ENCODE assay signal across 2 cellular contexts in the genomic region with DNA sequence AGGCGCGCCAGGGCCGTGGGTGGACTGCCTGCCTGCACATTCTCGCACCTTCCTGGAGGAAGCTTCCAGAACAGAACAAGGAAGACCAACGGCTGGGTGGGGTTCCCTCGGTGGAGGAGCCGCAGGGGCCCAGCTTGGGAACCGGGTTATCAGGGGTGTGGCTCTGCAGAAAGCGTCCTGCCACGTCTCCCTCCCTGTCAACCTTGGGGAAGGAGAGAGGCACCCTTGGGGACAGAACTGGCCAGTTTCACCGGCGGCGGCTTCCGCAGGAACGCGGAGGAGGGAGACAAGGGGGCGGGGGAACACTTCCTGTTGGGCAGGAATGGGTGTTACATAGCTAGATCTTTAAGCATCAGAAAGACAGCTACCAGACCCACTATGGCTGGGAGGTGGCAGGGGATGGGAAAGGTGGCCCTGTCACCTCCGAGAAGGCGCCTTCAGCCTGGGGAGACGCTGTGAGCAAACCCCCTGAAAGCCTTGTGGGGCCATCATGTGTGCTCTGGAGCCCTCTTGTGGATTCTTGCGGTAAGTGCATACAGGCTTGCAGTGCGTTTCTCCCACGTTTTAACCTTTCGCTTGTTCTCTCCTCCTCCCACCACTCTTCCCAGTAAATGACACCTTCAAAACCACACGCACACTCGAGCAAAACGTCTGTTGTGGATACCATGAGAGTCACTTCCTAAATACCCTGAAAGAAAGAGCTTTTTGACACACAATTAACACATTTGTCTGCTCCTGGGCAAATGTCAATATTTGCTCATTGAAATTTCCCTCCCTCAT.
TF ChIP-seq lines count a peak whose summit lies in the region.

No MANE protein-coding gene starts in this region.

TF ChIP-seq in HEK293, 187 proteins besides CTCF, POLR2A, EP300 and RAD21 (continued from another document and continues in another):
- TF ChIP-seq, protein P1, sequence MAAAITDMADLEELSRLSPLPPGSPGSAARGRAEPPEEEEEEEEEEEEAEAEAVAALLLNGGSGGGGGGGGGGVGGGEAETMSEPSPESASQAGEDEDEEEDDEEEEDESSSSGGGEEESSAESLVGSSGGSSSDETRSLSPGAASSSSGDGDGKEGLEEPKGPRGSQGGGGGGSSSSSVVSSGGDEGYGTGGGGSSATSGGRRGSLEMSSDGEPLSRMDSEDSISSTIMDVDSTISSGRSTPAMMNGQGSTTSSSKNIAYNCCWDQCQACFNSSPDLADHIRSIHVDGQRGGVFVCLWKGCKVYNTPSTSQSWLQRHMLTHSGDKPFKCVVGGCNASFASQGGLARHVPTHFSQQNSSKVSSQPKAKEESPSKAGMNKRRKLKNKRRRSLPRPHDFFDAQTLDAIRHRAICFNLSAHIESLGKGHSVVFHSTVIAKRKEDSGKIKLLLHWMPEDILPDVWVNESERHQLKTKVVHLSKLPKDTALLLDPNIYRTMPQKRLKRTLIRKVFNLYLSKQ (tag by site-specific recombination; IDR thresholded peaks at IDR 0.05; ENCODE audit: borderline replicate concordance) = no peak
- TF ChIP-seq ZNF274 (IDR thresholded peaks at IDR 0.05; ENCODE audit: low read length) (no peak), ZNF274 (tag by site-specific recombination; IDR thresholded peaks at IDR 0.05; ENCODE audit: borderline replicate concordance) (no peak), GLIS1 (tag by site-specific recombination; IDR thresholded peaks at IDR 0.05) (peak; percentile 70), HOXD13 (CRISPR knock-in tag; IDR thresholded peaks at IDR 0.05; ENCODE audit: borderline replicate concordance) (no peak), ZNF24 (tag by site-specific recombination; IDR thresholded peaks at IDR 0.05) (peak; percentile 46; the same call in 1 of the 2 replicates), ZNF121 (tag by site-specific recombination; IDR thresholded peaks at IDR 0.05) (no peak), SP2 (tag by site-specific recombination; IDR thresholded peaks at IDR 0.05) (peak; percentile 49), ZBTB17 (tag by site-specific recombination; IDR thresholded peaks at IDR 0.05) (peak; percentile 62; the same call in 1 of the 2 replicates), ZNF629 (tag by site-specific recombination; IDR thresholded peaks at IDR 0.05) (0 out of 2 replicates have a peak, but pooled peaks have one; percentile 54), KLF9 (tag by site-specific recombination; IDR thresholded peaks at IDR 0.05; ENCODE audit: low read depth) (peak; percentile 47; the same call in 1 of the 2 replicates), ZNF621 (tag by site-specific recombination; IDR thresholded peaks at IDR 0.05) (no peak), GLIS2 (tag by site-specific recombination; IDR thresholded peaks at IDR 0.05) (peak; percentile 84), ZNF2 (tag by site-specific recombination; IDR thresholded peaks at IDR 0.05) (peak; percentile 88), ZBTB1 (tag by site-specific recombination; IDR thresholded peaks at IDR 0.05) (no peak), ZNF623 (tag by site-specific recombination; IDR thresholded peaks at IDR 0.05) (no peak), KLF7 (tag by site-specific recombination; IDR thresholded peaks at IDR 0.05; ENCODE audit: borderline replicate concordance) (no peak; the same call in 1 of the 2 replicates), ZFP69B (tag by site-specific recombination; IDR thresholded peaks at IDR 0.05) (peak; percentile 80), ZFP3 (tag by site-specific recombination; IDR thresholded peaks at IDR 0.05; ENCODE audit: low read depth) (no peak), ZNF214 (tag by site-specific recombination; IDR thresholded peaks at IDR 0.05; ENCODE audit: borderline replicate concordance) (no peak), SETDB1 (IDR thresholded peaks at IDR 0.05; ENCODE audit: insufficient read length, low read length) (no peak), ZNF626 (tag by site-specific recombination; IDR thresholded peaks at IDR 0.05) (no peak), ZNF324 (tag by site-specific recombination; IDR thresholded peaks at IDR 0.05) (peak; percentile 83), ZNF311 (tag by site-specific recombination; IDR thresholded peaks at IDR 0.05; ENCODE audit: borderline replicate concordance) (no peak), ZBTB7A (tag by site-specific recombination; IDR thresholded peaks at IDR 0.05; ENCODE audit: low read depth) (peak; percentile 70; the same call in 1 of the 2 replicates), ZNF416 (tag by site-specific recombination; IDR thresholded peaks at IDR 0.05) (no peak), ZNF140 (tag by site-specific recombination; IDR thresholded peaks at IDR 0.05) (no peak), EGR2 (tag by site-specific recombination; IDR thresholded peaks at IDR 0.05; ENCODE audit: low read depth) (peak; percentile 85), ZSCAN30 (tag by site-specific recombination; IDR thresholded peaks at IDR 0.05) (peak; percentile 57; the same call in 1 of the 2 replicates)
- TF ChIP-seq, protein P2, sequence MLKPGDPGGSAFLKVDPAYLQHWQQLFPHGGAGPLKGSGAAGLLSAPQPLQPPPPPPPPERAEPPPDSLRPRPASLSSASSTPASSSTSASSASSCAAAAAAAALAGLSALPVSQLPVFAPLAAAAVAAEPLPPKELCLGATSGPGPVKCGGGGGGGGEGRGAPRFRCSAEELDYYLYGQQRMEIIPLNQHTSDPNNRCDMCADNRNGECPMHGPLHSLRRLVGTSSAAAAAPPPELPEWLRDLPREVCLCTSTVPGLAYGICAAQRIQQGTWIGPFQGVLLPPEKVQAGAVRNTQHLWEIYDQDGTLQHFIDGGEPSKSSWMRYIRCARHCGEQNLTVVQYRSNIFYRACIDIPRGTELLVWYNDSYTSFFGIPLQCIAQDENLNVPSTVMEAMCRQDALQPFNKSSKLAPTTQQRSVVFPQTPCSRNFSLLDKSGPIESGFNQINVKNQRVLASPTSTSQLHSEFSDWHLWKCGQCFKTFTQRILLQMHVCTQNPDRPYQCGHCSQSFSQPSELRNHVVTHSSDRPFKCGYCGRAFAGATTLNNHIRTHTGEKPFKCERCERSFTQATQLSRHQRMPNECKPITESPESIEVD (tag by site-specific recombination; IDR thresholded peaks at IDR 0.05) = no peak
- TF ChIP-seq, protein P3, sequence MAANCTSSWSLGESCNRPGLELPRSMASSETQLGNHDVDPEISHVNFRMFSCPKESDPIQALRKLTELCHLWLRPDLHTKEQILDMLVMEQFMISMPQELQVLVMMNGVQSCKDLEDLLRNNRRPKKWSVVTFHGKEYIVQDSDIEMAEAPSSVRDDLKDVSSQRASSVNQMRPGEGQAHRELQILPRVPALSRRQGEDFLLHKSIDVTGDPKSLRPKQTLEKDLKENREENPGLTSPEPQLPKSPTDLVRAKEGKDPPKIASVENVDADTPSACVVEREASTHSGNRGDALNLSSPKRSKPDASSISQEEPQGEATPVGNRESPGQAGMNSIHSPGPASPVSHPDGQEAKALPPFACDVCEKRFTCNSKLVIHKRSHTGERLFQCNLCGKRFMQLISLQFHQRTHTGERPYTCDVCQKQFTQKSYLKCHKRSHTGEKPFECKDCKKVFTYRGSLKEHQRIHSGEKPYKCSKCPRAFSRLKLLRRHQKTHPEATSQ (tag by site-specific recombination; IDR thresholded peaks at IDR 0.05) = no peak

TF ChIP-seq in K562, 482 proteins besides CTCF, POLR2A, EP300 and RAD21 (continued from another document and continues in another):
- TF ChIP-seq, protein P4, sequence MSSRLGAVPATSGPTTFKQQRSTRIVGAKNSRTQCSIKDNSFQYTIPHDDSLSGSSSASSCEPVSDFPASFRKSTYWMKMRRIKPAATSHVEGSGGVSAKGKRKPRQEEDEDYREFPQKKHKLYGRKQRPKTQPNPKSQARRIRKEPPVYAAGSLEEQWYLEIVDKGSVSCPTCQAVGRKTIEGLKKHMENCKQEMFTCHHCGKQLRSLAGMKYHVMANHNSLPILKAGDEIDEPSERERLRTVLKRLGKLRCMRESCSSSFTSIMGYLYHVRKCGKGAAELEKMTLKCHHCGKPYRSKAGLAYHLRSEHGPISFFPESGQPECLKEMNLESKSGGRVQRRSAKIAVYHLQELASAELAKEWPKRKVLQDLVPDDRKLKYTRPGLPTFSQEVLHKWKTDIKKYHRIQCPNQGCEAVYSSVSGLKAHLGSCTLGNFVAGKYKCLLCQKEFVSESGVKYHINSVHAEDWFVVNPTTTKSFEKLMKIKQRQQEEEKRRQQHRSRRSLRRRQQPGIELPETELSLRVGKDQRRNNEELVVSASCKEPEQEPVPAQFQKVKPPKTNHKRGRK (tag; IDR thresholded peaks at IDR 0.05) = no peak
- no peak for TF ChIP-seq KDM5B (IDR thresholded peaks at IDR 0.05; ENCODE audit: insufficient replicate concordance, low read depth, low read length)
- TF ChIP-seq, protein P5, sequence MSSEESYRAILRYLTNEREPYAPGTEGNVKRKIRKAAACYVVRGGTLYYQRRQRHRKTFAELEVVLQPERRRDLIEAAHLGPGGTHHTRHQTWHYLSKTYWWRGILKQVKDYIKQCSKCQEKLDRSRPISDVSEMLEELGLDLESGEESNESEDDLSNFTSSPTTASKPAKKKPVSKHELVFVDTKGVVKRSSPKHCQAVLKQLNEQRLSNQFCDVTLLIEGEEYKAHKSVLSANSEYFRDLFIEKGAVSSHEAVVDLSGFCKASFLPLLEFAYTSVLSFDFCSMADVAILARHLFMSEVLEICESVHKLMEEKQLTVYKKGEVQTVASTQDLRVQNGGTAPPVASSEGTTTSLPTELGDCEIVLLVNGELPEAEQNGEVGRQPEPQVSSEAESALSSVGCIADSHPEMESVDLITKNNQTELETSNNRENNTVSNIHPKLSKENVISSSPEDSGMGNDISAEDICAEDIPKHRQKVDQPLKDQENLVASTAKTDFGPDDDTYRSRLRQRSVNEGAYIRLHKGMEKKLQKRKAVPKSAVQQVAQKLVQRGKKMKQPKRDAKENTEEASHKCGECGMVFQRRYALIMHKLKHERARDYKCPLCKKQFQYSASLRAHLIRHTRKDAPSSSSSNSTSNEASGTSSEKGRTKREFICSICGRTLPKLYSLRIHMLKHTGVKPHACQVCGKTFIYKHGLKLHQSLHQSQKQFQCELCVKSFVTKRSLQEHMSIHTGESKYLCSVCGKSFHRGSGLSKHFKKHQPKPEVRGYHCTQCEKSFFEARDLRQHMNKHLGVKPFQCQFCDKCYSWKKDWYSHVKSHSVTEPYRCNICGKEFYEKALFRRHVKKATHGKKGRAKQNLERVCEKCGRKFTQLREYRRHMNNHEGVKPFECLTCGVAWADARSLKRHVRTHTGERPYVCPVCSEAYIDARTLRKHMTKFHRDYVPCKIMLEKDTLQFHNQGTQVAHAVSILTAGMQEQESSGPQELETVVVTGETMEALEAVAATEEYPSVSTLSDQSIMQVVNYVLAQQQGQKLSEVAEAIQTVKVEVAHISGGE (CRISPR knock-in tag; IDR thresholded peaks at IDR 0.05) = peak; percentile 80 to 94 (median 86); a peak in 5 of 6 replicates
- no peak for TF ChIP-seq DMBX1 (CRISPR knock-in tag; IDR thresholded peaks at IDR 0.05; ENCODE audit: borderline replicate concordance)
- TF ChIP-seq PTBP1 (IDR thresholded peaks at IDR 0.05; ENCODE audit: low read depth, low read length) = no peak
- no peak for TF ChIP-seq GATAD2A (IDR thresholded peaks at IDR 0.05)
- TF ChIP-seq FOXA3 (CRISPR knock-in tag; conservative IDR thresholded peaks at IDR 0.05 in 1 of 2, IDR thresholded peaks at IDR 0.05 in 1 of 2) = peak in 1 of 2 experiments; percentile 51; a peak in 1 of 4 replicates
- no peak for TF ChIP-seq U2AF2 (optimal IDR thresholded peaks at IDR 0.05; ENCODE audit: low read depth, low read length)
- TF ChIP-seq, protein P6, sequence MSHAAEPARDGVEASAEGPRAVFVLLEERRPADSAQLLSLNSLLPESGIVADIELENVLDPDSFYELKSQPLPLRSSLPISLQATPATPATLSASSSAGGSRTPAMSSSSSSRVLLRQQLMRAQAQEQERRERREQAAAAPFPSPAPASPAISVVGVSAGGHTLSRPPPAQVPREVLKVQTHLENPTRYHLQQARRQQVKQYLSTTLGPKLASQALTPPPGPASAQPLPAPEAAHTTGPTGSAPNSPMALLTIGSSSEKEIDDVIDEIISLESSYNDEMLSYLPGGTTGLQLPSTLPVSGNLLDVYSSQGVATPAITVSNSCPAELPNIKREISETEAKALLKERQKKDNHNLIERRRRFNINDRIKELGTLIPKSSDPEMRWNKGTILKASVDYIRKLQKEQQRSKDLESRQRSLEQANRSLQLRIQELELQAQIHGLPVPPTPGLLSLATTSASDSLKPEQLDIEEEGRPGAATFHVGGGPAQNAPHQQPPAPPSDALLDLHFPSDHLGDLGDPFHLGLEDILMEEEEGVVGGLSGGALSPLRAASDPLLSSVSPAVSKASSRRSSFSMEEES (CRISPR knock-in tag; IDR thresholded peaks at IDR 0.05) = no peak; the same call in 1 of the 2 replicates
- TF ChIP-seq RAD51 (IDR thresholded peaks at IDR 0.05; ENCODE audit: borderline replicate concordance, low read depth) = no peak
- TF ChIP-seq BCL6 (CRISPR knock-in tag; IDR thresholded peaks at IDR 0.05) = no peak
- no peak for TF ChIP-seq NFIX (CRISPR knock-in tag; IDR thresholded peaks at IDR 0.05; ENCODE audit: low read depth)
- no peak for TF ChIP-seq JUND (IDR thresholded peaks at IDR 0.05; ENCODE audit: borderline replicate concordance, low read depth, low read length)
- 0 out of 3 replicates have a peak, but pooled peaks have one; percentile 8 for TF ChIP-seq JUND (tag; IDR thresholded peaks at IDR 0.05; ENCODE audit: borderline replicate concordance, low read depth, low read length)
- no peak for TF ChIP-seq PRPF4 (IDR thresholded peaks at IDR 0.05; ENCODE audit: insufficient read depth, low read depth, low read length, poor library complexity, severe bottlenecking)
- TF ChIP-seq, protein P7, sequence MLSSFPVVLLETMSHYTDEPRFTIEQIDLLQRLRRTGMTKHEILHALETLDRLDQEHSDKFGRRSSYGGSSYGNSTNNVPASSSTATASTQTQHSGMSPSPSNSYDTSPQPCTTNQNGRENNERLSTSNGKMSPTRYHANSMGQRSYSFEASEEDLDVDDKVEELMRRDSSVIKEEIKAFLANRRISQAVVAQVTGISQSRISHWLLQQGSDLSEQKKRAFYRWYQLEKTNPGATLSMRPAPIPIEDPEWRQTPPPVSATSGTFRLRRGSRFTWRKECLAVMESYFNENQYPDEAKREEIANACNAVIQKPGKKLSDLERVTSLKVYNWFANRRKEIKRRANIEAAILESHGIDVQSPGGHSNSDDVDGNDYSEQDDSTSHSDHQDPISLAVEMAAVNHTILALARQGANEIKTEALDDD (IDR thresholded peaks at IDR 0.05) = no peak
- no peak for TF ChIP-seq ERF (CRISPR knock-in tag; IDR thresholded peaks at IDR 0.05)
- TF ChIP-seq FOXJ2 (tag; IDR thresholded peaks at IDR 0.05) = peak; percentile 41; the same call in 1 of the 2 replicates
- no peak for TF ChIP-seq PURB (CRISPR knock-in tag; IDR thresholded peaks at IDR 0.05; ENCODE audit: low read depth)
- TF ChIP-seq ZNF263 (CRISPR knock-in tag; IDR thresholded peaks at IDR 0.05; ENCODE audit: borderline replicate concordance) = no peak; the same call in 1 of the 2 replicates
- no peak for TF ChIP-seq MCM2 (IDR thresholded peaks at IDR 0.05; ENCODE audit: low read depth)
- no peak for TF ChIP-seq NCOA6 (IDR thresholded peaks at IDR 0.05)
- TF ChIP-seq KLF6 (CRISPR knock-in tag; IDR thresholded peaks at IDR 0.05; ENCODE audit: borderline replicate concordance) = peak; percentile 61; the same call in 1 of the 2 replicates
- TF ChIP-seq, protein P8, sequence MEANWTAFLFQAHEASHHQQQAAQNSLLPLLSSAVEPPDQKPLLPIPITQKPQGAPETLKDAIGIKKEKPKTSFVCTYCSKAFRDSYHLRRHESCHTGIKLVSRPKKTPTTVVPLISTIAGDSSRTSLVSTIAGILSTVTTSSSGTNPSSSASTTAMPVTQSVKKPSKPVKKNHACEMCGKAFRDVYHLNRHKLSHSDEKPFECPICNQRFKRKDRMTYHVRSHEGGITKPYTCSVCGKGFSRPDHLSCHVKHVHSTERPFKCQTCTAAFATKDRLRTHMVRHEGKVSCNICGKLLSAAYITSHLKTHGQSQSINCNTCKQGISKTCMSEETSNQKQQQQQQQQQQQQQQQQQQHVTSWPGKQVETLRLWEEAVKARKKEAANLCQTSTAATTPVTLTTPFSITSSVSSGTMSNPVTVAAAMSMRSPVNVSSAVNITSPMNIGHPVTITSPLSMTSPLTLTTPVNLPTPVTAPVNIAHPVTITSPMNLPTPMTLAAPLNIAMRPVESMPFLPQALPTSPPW (CRISPR knock-in tag; IDR thresholded peaks at IDR 0.05) = peak; percentile 96
- TF ChIP-seq ZNF324 (CRISPR knock-in tag; IDR thresholded peaks at IDR 0.05) = no peak
